1 cellular context compared by ENCODE assay signal in the genomic region with DNA sequence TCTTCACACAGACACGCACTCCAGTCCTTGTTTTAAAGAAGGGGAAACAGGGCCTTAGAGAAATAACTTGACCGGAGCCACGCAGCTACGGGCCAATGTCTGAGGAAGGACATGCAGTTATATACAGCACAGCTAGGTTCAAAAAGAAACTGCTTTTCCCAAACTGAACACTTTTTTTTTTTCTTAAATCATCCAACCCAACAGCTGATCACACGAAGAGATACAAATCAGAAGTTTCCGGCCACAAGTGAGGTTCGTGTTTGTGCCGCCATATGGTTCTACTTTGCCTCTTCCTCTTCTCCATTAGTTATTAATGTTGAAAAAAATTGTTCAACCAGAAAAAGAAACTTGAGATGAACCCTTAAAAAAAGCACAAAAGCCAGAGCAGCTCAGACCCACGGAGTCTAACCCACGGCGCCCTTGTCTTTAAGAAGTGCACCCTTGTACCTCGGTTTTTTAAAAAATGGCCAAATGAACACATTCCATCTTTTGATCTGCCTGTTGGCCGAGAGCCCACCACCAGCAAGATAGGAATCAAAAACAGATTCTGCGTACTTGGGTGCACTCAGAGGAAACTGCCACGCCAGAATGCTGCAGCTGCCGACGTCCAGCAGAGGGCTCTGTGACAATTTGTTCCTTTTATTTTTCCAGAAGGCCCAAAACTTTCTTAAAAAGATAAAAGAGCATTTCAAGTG.
A peak's percentile ranks its signal among the peaks of the same experiment; 100 is the strongest.
TF ChIP-seq lines count a peak whose summit lies in the region.

No MANE protein-coding gene starts in this region.

TF ChIP-seq in GM12878, 131 proteins besides CTCF, POLR2A, EP300 and RAD21 (continued from another document):
- TF ChIP-seq, protein P1, sequence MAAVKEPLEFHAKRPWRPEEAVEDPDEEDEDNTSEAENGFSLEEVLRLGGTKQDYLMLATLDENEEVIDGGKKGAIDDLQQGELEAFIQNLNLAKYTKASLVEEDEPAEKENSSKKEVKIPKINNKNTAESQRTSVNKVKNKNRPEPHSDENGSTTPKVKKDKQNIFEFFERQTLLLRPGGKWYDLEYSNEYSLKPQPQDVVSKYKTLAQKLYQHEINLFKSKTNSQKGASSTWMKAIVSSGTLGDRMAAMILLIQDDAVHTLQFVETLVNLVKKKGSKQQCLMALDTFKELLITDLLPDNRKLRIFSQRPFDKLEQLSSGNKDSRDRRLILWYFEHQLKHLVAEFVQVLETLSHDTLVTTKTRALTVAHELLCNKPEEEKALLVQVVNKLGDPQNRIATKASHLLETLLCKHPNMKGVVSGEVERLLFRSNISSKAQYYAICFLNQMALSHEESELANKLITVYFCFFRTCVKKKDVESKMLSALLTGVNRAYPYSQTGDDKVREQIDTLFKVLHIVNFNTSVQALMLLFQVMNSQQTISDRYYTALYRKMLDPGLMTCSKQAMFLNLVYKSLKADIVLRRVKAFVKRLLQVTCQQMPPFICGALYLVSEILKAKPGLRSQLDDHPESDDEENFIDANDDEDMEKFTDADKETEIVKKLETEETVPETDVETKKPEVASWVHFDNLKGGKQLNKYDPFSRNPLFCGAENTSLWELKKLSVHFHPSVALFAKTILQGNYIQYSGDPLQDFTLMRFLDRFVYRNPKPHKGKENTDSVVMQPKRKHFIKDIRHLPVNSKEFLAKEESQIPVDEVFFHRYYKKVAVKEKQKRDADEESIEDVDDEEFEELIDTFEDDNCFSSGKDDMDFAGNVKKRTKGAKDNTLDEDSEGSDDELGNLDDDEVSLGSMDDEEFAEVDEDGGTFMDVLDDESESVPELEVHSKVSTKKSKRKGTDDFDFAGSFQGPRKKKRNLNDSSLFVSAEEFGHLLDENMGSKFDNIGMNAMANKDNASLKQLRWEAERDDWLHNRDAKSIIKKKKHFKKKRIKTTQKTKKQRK (IDR thresholded peaks at IDR 0.05; ENCODE audit: low read depth, low read length): no peak
- no peak for TF ChIP-seq ZSCAN29 (IDR thresholded peaks at IDR 0.05)
- TF ChIP-seq NFXL1 (IDR thresholded peaks at IDR 0.05; ENCODE audit: borderline replicate concordance): no peak
- no peak for TF ChIP-seq CEBPB (IDR thresholded peaks at IDR 0.05; ENCODE audit: borderline replicate concordance in 1 of 2, low read depth in 2 of 2, low read length in 2 of 2)
- TF ChIP-seq, protein P2, sequence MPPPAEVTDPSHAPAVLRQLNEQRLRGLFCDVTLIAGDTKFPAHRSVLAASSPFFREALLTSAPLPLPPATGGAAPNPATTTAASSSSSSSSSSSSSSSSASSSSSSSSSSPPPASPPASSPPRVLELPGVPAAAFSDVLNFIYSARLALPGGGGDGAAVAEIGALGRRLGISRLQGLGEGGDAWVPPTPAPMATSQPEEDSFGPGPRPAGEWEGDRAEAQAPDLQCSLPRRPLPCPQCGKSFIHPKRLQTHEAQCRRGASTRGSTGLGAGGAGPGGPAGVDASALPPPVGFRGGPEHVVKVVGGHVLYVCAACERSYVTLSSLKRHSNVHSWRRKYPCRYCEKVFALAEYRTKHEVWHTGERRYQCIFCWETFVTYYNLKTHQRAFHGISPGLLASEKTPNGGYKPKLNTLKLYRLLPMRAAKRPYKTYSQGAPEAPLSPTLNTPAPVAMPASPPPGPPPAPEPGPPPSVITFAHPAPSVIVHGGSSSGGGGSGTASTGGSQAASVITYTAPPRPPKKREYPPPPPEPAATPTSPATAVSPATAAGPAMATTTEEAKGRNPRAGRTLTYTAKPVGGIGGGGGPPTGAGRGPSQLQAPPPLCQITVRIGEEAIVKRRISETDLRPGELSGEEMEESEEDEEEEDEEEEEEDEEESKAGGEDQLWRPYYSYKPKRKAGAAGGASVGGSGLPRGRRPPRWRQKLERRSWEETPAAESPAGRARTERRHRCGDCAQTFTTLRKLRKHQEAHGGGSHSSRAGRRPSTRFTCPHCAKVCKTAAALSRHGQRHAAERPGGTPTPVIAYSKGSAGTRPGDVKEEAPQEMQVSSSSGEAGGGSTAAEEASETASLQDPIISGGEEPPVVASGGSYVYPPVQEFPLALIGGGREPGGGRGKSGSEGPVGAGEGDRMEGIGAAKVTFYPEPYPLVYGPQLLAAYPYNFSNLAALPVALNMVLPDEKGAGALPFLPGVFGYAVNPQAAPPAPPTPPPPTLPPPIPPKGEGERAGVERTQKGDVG (CRISPR knock-in tag; IDR thresholded peaks at IDR 0.05): no peak
- peak; percentile 92 for TF ChIP-seq SMC3 (IDR thresholded peaks at IDR 0.05; ENCODE audit: borderline replicate concordance, low read length)
- TF ChIP-seq CREM (IDR thresholded peaks at IDR 0.05; ENCODE audit: low read depth): no peak
- no peak for TF ChIP-seq RELA (IDR thresholded peaks at IDR 0.05; ENCODE audit: borderline replicate concordance, partially characterized antibody)
- TF ChIP-seq, protein P3, sequence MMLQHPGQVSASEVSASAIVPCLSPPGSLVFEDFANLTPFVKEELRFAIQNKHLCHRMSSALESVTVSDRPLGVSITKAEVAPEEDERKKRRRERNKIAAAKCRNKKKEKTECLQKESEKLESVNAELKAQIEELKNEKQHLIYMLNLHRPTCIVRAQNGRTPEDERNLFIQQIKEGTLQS (IDR thresholded peaks at IDR 0.05; ENCODE audit: borderline replicate concordance, extremely low read depth, low read depth, low read length): no peak
- TF ChIP-seq FOXM1 (IDR thresholded peaks at IDR 0.05; ENCODE audit: low read depth, low read length): 0 out of 2 replicates have a peak, but pooled peaks have one; percentile 41
- no peak for TF ChIP-seq CHD1 (IDR thresholded peaks at IDR 0.05; ENCODE audit: low read depth, low read length)
- TF ChIP-seq GABPA (IDR thresholded peaks at IDR 0.05; ENCODE audit: low read depth): no peak
- TF ChIP-seq, protein P4, sequence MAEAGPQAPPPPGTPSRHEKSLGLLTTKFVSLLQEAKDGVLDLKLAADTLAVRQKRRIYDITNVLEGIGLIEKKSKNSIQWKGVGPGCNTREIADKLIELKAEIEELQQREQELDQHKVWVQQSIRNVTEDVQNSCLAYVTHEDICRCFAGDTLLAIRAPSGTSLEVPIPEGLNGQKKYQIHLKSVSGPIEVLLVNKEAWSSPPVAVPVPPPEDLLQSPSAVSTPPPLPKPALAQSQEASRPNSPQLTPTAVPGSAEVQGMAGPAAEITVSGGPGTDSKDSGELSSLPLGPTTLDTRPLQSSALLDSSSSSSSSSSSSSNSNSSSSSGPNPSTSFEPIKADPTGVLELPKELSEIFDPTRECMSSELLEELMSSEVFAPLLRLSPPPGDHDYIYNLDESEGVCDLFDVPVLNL (IDR thresholded peaks at IDR 0.05; ENCODE audit: low read depth, low read length): no peak
